In the genomic region with DNA sequence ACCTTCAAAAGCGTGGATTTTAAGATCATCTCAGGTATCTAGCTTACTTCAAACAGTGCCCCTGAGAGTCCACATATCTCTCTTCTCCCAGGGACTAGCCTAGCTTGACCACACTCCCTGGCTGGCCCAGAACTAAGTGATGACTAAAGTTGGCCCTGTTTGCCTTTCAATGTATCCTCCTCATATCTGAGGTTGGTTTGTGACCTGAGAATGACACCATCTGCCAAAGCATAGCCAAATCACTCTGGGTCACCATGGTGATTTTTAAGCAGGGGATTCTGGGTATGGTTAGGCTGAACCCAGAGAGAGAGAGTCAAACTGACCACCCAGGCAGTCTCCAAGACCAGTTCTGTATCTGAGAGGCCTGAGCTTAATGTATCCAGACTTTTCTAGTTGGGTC, we compare ENCODE assay signal across 20 cellular contexts. TPM values are rescaled to one million over a fixed set of nuclear protein-coding genes. Genes with fewer than 3 reads are reported as not detected.
DNase-seq lines count a peak whose midpoint lies in the region; ATAC-seq and TF ChIP-seq lines count a peak whose summit lies in the region.
"Had no signal": no experiment of that assay in that cellular context is flagged by ENCODE, and none has a peak within 500 bp of the region (broad histone marks: within the 10 kb centered on the region; RNA-seq: fewer than 3 reads in every experiment).

No MANE protein-coding gene starts in this region.

- intact Hi-C loops in uterus (cut with DNase I; ENCODE audit: low total_unique reads): no loop called here

- no peaks in the 10 kb centered on the region for H4K20me1 ChIP-seq in osteoblast (ENCODE audit: insufficient read depth, low read length)

- TF ChIP-seq POLR2A in uterus (IDR thresholded peaks at IDR 0.05): no peak

- peak overlapping the region; percentile 3 for H3K4me2 ChIP-seq in osteoblast (ENCODE audit: insufficient read depth, low read length)

- H3K9me3 ChIP-seq in osteoblast (ENCODE audit: low read depth, low read length) (no peaks in the 10 kb centered on the region), uterus (no peaks in the 10 kb centered on the region)
- H3K9me3 ChIP-seq: adrenal gland, psoas muscle, suprapubic skin had no signal

- H3K27ac ChIP-seq in VCaP (peak overlapping the region; percentile 71), osteoblast (ENCODE audit: low read depth, low read length) (no peak overlapping the region), uterus (no peak overlapping the region)
- H3K27ac ChIP-seq: adrenal gland, coronary artery, psoas muscle, suprapubic skin had no signal

- no peak overlapping the region for H3K4me3 ChIP-seq in osteoblast (ENCODE audit: insufficient read depth, low read length)
- H3K4me3 ChIP-seq in uterus: no peak overlapping the region
- H3K4me3 ChIP-seq: adrenal gland, coronary artery, psoas muscle, suprapubic skin had no signal

- no peaks in the 10 kb centered on the region for H3K79me2 ChIP-seq in osteoblast (ENCODE audit: insufficient read depth, low read length)

- H3K4me1 ChIP-seq in osteoblast (ENCODE audit: insufficient read depth, low read length): peaks cover 15% of the 10 kb centered on the region
- no peaks in the 10 kb centered on the region for H3K4me1 ChIP-seq in uterus
- H3K4me1 ChIP-seq: adrenal gland, psoas muscle, suprapubic skin had no signal

- H3K36me3 ChIP-seq in osteoblast (ENCODE audit: insufficient read depth, low read length): no peaks in the 10 kb centered on the region
- H3K36me3 ChIP-seq in uterus: no peaks in the 10 kb centered on the region
- H3K36me3 ChIP-seq: adrenal gland, suprapubic skin had no signal

- peak; percentile 53 for ATAC-seq in HG02973 (IDR thresholded peaks at IDR 0.05; ENCODE audit: unreplicated experiment)
- ATAC-seq: CD8-positive, alpha-beta T cell; left colon; naive thymus-derived CD8-positive, alpha-beta T cell; psoas muscle had no signal

- H2AFZ ChIP-seq in osteoblast (ENCODE audit: low read length): no peak overlapping the region

- TF ChIP-seq CTCF in VCaP (conservative IDR thresholded peaks at IDR 0.05) (no peak), osteoblast (IDR thresholded peaks at IDR 0.05; ENCODE audit: extremely low read depth, low read depth, low read length) (no peak), uterus (IDR thresholded peaks at IDR 0.05) (no peak)

- DNase-seq in ELR (ENCODE audit: low read depth) (peak; percentile 63), osteoblast (ENCODE audit: insufficient read length, low spot score, missing footprints) (no peak), DMS153 treated with DMSO at 0.1 percent for 48 hours (lab: John Stamatoyannopoulos, UW; ENCODE audit: unreplicated experiment) (no peak), uterus (no peak)
- no peak for DNase-seq in activated CD4-positive, alpha-beta T cell treated with anti-CD3 and anti-CD28 coated beads for 4 hours
- DNase-seq: activated CD4-positive, alpha-beta T cell treated with anti-CD3 and anti-CD28 coated beads, Interleukin-2, amount 50 U/mL, for 48 hours; adrenal gland; CD8-positive, alpha-beta T cell; hippocampal formation; left colon; MV-4-11; naive thymus-derived CD8-positive, alpha-beta T cell; psoas muscle; SHP77 treated with DMSO at 0.1 percent for 48 hours; stimulated activated CD4-positive, alpha-beta T cell treated with anti-CD3 and anti-CD28 coated beads, Interleukin-15, amount 100 ng/mL, for 24 hours had no signal

- H3K27me3 ChIP-seq in osteoblast (ENCODE audit: insufficient read depth, low read length) (no peaks in the 10 kb centered on the region), uterus (no peaks in the 10 kb centered on the region)
- H3K27me3 ChIP-seq: suprapubic skin had no signal

RNA-seq across cellular contexts. Expression of a gene that starts 16.2 kb away (rescaled TPM):
- total RNA-seq in osteoblast (0.29 and 0.36 TPM in 2 replicates), uterus (1 to 10 TPM in 2 of 4 donors, under 1 TPM in 1, not detected in 1; 0.88 to 1.7 (median 1.5) TPM)
- total RNA-seq: CD8-positive, alpha-beta T cell; HT-29; psoas muscle had no signal
